In genomic region chr16:54072237-54072636, GRCh38 we compare ENCODE assay signal across 16 cellular contexts.
"Had no signal": no experiment of that assay in that cellular context is flagged by ENCODE, and none has a peak within 500 bp of the region (broad histone marks: within the 10 kb centered on the region; RNA-seq: fewer than 3 reads in every experiment).

No MANE protein-coding gene starts in this region.

- H3K36me3 ChIP-seq: ascending aorta, right atrium auricular region, vagina had no signal

- H3K4me1 ChIP-seq: ascending aorta, gastroesophageal sphincter, right atrium auricular region, vagina had no signal

- H3K9me3 ChIP-seq: ascending aorta, gastroesophageal sphincter, right atrium auricular region, vagina had no signal

- H3K4me3 ChIP-seq: ascending aorta, gastroesophageal sphincter, lung, right atrium auricular region, skin epidermis, vagina had no signal

- DNase-seq: activated CD4-positive, alpha-beta T cell treated with anti-CD3 and anti-CD28 coated beads for 48 hours; activated CD4-positive, CD25-positive, alpha-beta regulatory T cell; activated CD8-positive, alpha-beta memory T cell treated with anti-CD3 and anti-CD28 coated beads, Interleukin-2, amount 50 U/mL, for 4 hours; activated naive CD4-positive, alpha-beta T cell treated with anti-CD3 and anti-CD28 coated beads, Interleukin-2, amount 50 U/mL, for 16 hours; activated T-cell treated with anti-CD3 and anti-CD28 coated beads, Interleukin-2, amount 50 U/mL, for 4 hours; effector CD8-positive, alpha-beta T cell; left cardiac atrium; midbrain; trophoblast cell had no signal

- H3K27ac ChIP-seq: ascending aorta, gastroesophageal sphincter, right atrium auricular region, skin epidermis, vagina had no signal

- H3K27me3 ChIP-seq: ascending aorta, gastroesophageal sphincter, right atrium auricular region, vagina had no signal

- ATAC-seq: activated T-cell treated with anti-CD3 and anti-CD28 coated beads, Interleukin-2, amount 50 U/mL, for 4 hours; esophagus mucosa; gastroesophageal sphincter; left cardiac atrium had no signal
